ENCODE assay signal across 27 cellular contexts in the genomic region with DNA sequence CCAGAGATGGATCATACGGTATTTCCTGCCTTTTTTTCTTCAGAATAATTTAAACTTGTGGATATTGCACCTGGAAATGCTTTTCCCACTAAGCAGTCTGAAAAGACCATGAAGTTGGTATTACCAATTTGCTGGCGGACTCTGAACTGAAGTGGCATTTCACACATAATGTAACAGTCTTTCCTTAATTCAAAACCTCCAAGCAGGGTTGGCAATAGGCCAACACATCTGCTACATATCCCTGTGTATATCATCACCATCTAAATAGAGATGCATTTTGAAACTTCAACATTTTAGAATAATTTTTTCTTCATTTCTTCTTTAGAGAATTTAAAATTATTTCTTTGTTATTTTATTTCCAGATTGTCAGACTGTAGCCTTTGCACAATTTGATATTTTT.
A peak's percentile ranks its signal among the peaks of the same experiment; 100 is the strongest.
DNase-seq lines count a peak whose midpoint lies in the region; ATAC-seq and TF ChIP-seq lines count a peak whose summit lies in the region.
"Had no signal": no experiment of that assay in that cellular context is flagged by ENCODE, and none has a peak within 500 bp of the region (broad histone marks: within the 10 kb centered on the region; RNA-seq: fewer than 3 reads in every experiment).

No MANE protein-coding gene starts in this region.

- POLR2A ChIA-PET in A673 (lab: Charles Lee; ENCODE audit: low non-redundant PET), result no interaction called here

- H3K4me3 ChIP-seq in A673 (ENCODE audit: low read depth, low read length, poor library complexity, severe bottlenecking), result no peak overlapping the region
- H3K4me3 ChIP-seq: Peyer's patch, tibial artery, vagina had no signal

- no peak for TF ChIP-seq CTCF in A673 (conservative IDR thresholded peaks at IDR 0.05; ENCODE audit: low read depth, low read length)

- intact Hi-C loops in A673 (cut with micrococcal nuclease; ENCODE audit: unreplicated experiment), result no loop called here

- no peak overlapping the region for H3K27ac ChIP-seq in A673 (ENCODE audit: low read depth, low read length, poor library complexity, severe bottlenecking)
- H3K27ac ChIP-seq: Peyer's patch, tibial artery, vagina had no signal

- no TSS peak for BruUV-seq in A673 (replicated peaks; lab: Mats Ljungman, UMichigan)

- no peaks in the 10 kb centered on the region for H3K36me3 ChIP-seq in A673 (ENCODE audit: insufficient read depth, low read length, poor library complexity, severe bottlenecking)
- H3K36me3 ChIP-seq: Peyer's patch, tibial artery, vagina had no signal

- peaks cover 17% of the 10 kb centered on the region for H3K4me1 ChIP-seq in A673 (ENCODE audit: insufficient read depth, low read length, poor library complexity, severe bottlenecking)
- H3K4me1 ChIP-seq: vagina had no signal

- CTCF ChIA-PET in A673 (lab: Charles Lee), result no interaction called here

- ATAC-seq in SK-N-SH treated with all-trans-retinoic acid at 6 μM for 48 hours, result no peak; the same call in 2 of the 3 replicates
- ATAC-seq in left lobe of liver, result no peak
- no peak for ATAC-seq in GM21367 (IDR thresholded peaks at IDR 0.05; ENCODE audit: unreplicated experiment)
- ATAC-seq: activated naive CD4-positive, alpha-beta T cell treated with anti-CD3 and anti-CD28 coated beads, Interleukin-2, amount 50 U/mL, for 72 hours; CD8-positive, alpha-beta T cell; WTC11 had no signal

- DNase-seq in A673 (ENCODE audit: low spot score), result peak; percentile 60
- DNase-seq in DMS 273 treated with DMSO at 0.1 percent for 48 hours (lab: John Stamatoyannopoulos, UW), result peak; percentile 1
- DNase-seq in NCI-H345 treated with DMSO at 0.1 percent for 48 hours (lab: John Stamatoyannopoulos, UW; ENCODE audit: unreplicated experiment), result peak; percentile 62
- DNase-seq in left lobe of liver (ENCODE audit: low spot score), result no peak
- DNase-seq in T1000 (lab: John Stamatoyannopoulos, UW), result no peak
- DNase-seq in mesenteric fat pad (ENCODE audit: low spot score), result no peak
- DNase-seq: ACHN; activated CD4-positive, alpha-beta T cell treated with anti-CD3 and anti-CD28 coated beads, Interleukin-2, amount 10 ng/mL, durations not matched to agents 7 days and 5 days; activated effector memory CD4-positive, alpha-beta T cell treated with Interleukin-2 at 50 U/mL for 16 hours; activated T-cell treated with anti-CD3 and anti-CD28 coated beads, Interleukin-2, amount 50 U/mL, for 1 hour; CD8-positive, alpha-beta T cell; DMS79; GF-D8; hippocampal formation; mammary epithelial cell; NCI-H1930; nephron progenitor cell; Peyer's patch; stimulated activated CD4-positive, alpha-beta T cell treated with anti-CD3 and anti-CD28 coated beads, Interleukin-15, amount 100 ng/mL, for 24 hours; stimulated activated CD4-positive, alpha-beta T cell treated with anti-CD3 and anti-CD28 coated beads, Interleukin-4, amount 100 ng/mL, for 4 hours; T-helper 1 cell; tibial artery had no signal

- H3K27me3 ChIP-seq in A673 (replicated peaks; ENCODE audit: insufficient read depth, low read depth, low read length, poor library complexity), result no peaks in the 10 kb centered on the region
- H3K27me3 ChIP-seq: Peyer's patch, tibial artery, vagina had no signal

- H3K9me3 ChIP-seq in A673 (ENCODE audit: low read depth, low read length, poor library complexity, severe bottlenecking), result no peaks in the 10 kb centered on the region
- H3K9me3 ChIP-seq: Peyer's patch, tibial artery, vagina had no signal

TF ChIP-seq in SK-N-SH treated with all-trans-retinoic acid at 6 μM for 48 hours, 23 proteins besides CTCF, POLR2A, EP300 and RAD21:
- 0 out of 2 replicates have a peak, but pooled peaks have one; percentile 40 for TF ChIP-seq TCF4 (CRISPR knock-in tag; IDR thresholded peaks at IDR 0.05; ENCODE audit: borderline replicate concordance)
- no peak for TF ChIP-seq PATZ1 (CRISPR knock-in tag; IDR thresholded peaks at IDR 0.05; ENCODE audit: borderline replicate concordance)
- no peak for TF ChIP-seq BACH2 (CRISPR knock-in tag; IDR thresholded peaks at IDR 0.05; ENCODE audit: borderline replicate concordance)

Comparison
In these comparisons a context has a peak if more than half of its experiments do, and no peak if none do; other contexts are left out.
1. DNase-seq: peak in A673 (single experiment), DMS 273 treated with DMSO at 0.1 percent for 48 hours (single experiment) and NCI-H345 treated with DMSO at 0.1 percent for 48 hours (single experiment); none in left lobe of liver (single experiment), T1000 (single experiment) and mesenteric fat pad (single experiment).